In genomic region chrX:135256087-135256684, GRCh38 we compare ENCODE assay signal across 17 cellular contexts. TPM values are rescaled to one million over a fixed set of nuclear protein-coding genes. Genes with fewer than 3 reads are reported as not detected.
"Had no signal": no experiment of that assay in that cellular context is flagged by ENCODE, and none has a peak within 500 bp of the region (broad histone marks: within the 10 kb centered on the region; RNA-seq: fewer than 3 reads in every experiment).

No MANE protein-coding gene starts in this region.

RNA-seq across cellular contexts. Expression of gene ETDA, which starts 4.3 kb away (rescaled TPM):
- total RNA-seq: naive thymus-derived CD4-positive, alpha-beta T cell; natural killer cell; occipital lobe; osteoblast; pancreas; posterior vena cava; prostate gland; pulmonary artery endothelial cell; right atrium auricular region; sciatic nerve; smooth muscle cell; suprapubic skin; transverse colon; upper lobe of right lung; urinary bladder; uterus had no signal

RNA-seq across cellular contexts. Expression of gene ETDC, which starts 53.1 kb away (rescaled TPM):
- total RNA-seq: naive thymus-derived CD4-positive, alpha-beta T cell; natural killer cell; occipital lobe; osteoblast; pancreas; posterior vena cava; prostate gland; pulmonary artery endothelial cell; right atrium auricular region; sciatic nerve; smooth muscle cell; suprapubic skin; testis; transverse colon; upper lobe of right lung; urinary bladder; uterus had no signal
